Comparison of ENCODE assay signal across 7 cellular contexts in genomic region chr9:18692962-18693361, GRCh38.
"Had no signal": no experiment of that assay in that cellular context is flagged by ENCODE, and none has a peak within 500 bp of the region (broad histone marks: within the 10 kb centered on the region; RNA-seq: fewer than 3 reads in every experiment).

No MANE protein-coding gene starts in this region.

- H3K36me3 ChIP-seq: HAP-1 had no signal

- DNase-seq: GM23248, GOT3, H7, HFFc6, IMR-90 had no signal

- H3K27ac ChIP-seq: GM23248 had no signal

- H3K4me3 Mint-ChIP-seq: HFFc6 had no signal

- ATAC-seq: HCT116 had no signal

- H3K4me3 ChIP-seq: GM23248, HAP-1 had no signal

- H2AFZ ChIP-seq: GM23248 had no signal

- H3K4me1 ChIP-seq: HAP-1 had no signal

- H3K27ac Mint-ChIP-seq: HFFc6 had no signal

- H3K9ac ChIP-seq: GM23248 had no signal
